In genomic region chr11:34438529-34439507, GRCh38 we compare ENCODE assay signal across 8 cellular contexts. TPM values are rescaled to one million over a fixed set of nuclear protein-coding genes. Genes with fewer than 3 reads are reported as not detected.
DNase-seq lines count a peak whose midpoint lies in the region; ATAC-seq, FAIRE-seq and TF ChIP-seq lines count a peak whose summit lies in the region.

Gene CAT, plus strand, starts transcription at chr11:34438934. Its CDS starts 80 bp downstream, at chr11:34439014.

- in situ Hi-C loops in mammary epithelial cell (cut with MboI; ENCODE audit: low sequenced_read_pairs in 2 of 2) = no loop called here

- CTCF ChIA-PET in AG04449 (lab: Yijun Ruan, JAX) (interaction anchor here (0.5 to 1.7 kb wide), 6 partner anchors 9 to 81 kb away, joined by 3 to 5 read pairs (median 3); partner anchors contain the start of gene ABTB2), mammary epithelial cell (lab: Charles Lee; ENCODE audit: low non-redundant PET) (interaction anchor here (0.6 to 1.0 kb wide), 2 partner anchors 17 to 72 kb away, joined by 3 to 4 read pairs; no protein-coding TSS in a partner anchor)

- peak; percentile 69 for FAIRE-seq in keratinocyte (lab: Jason Lieb, UNC)

- no peaks in the 10 kb centered on the region for H3K27me3 ChIP-seq in mammary epithelial cell (ENCODE audit: insufficient read depth, low read length)
- no peaks in the 10 kb centered on the region for H3K27me3 ChIP-seq in keratinocyte (ENCODE audit: control insufficient read depth, extremely low read depth, insufficient read depth, low read length)

- H2AFZ ChIP-seq in mammary epithelial cell (ENCODE audit: low read depth, low read length) (peak within 1 kb of the TSS; percentile 100), keratinocyte (ENCODE audit: control insufficient read depth, low read length) (peak within 1 kb of the TSS; percentile 97)

- no TSS peak for BruUV-seq in mammary epithelial cell (replicated peaks; lab: Mats Ljungman, UMichigan)

- H3K27ac ChIP-seq in mammary epithelial cell (ENCODE audit: insufficient read depth, low read depth, low read length) (peak within 1 kb of the TSS; percentile 60), keratinocyte (ENCODE audit: control insufficient read depth, insufficient read depth, low read length) (peak within 1 kb of the TSS; percentile 74)

- H3K4me3 ChIP-seq in AG04449 (ENCODE audit: low read depth, low read length) = peak within 1 kb of the TSS; percentile 92
- peak within 1 kb of the TSS; percentile 87 for H3K4me3 ChIP-seq in WI38 (ENCODE audit: low read depth, low read length)
- H3K4me3 ChIP-seq in mammary epithelial cell (replicated peaks in 1 of 3; ENCODE audit: insufficient read depth in 1 of 3, low read depth in 2 of 3, low read length in 3 of 3) = peak within 1 kb of the TSS; percentile 84 to 90 (median 88)
- H3K4me3 ChIP-seq in keratinocyte (ENCODE audit: control insufficient read depth in 2 of 3, extremely low read depth in 1 of 3, insufficient read depth in 2 of 3, low read depth in 1 of 3, low read length in 3 of 3) = peak within 1 kb of the TSS; percentile 86 to 92 (median 87)

- dilution Hi-C loops in mammary epithelial cell (cut with HindIII; ENCODE audit: low sequenced_read_pairs) (no loop called here), keratinocyte (cut with MboI; ENCODE audit: extremely low pct_ligation_motif_present, low sequenced_read_pairs) (no loop called here)

- ATAC-seq in GM18907 (IDR thresholded peaks at IDR 0.05; ENCODE audit: unreplicated experiment) (peak; percentile 97), HG03159 (IDR thresholded peaks at IDR 0.05; ENCODE audit: unreplicated experiment) (peak; percentile 98)

- H3K9me3 ChIP-seq in mammary epithelial cell (replicated peaks; ENCODE audit: insufficient read depth, low read length) (no peaks in the 10 kb centered on the region), keratinocyte (ENCODE audit: control insufficient read depth, low read depth, low read length) (no peaks in the 10 kb centered on the region)

- 2% methylated on average over 27 of the region's 62 CpGs for WGBS in mammary epithelial cell (ENCODE audit: low coverage, missing lambda C conversion rate)

- H4K20me1 ChIP-seq in mammary epithelial cell (ENCODE audit: insufficient read depth, low read length) (no peaks in the 10 kb centered on the region), keratinocyte (ENCODE audit: control insufficient read depth, extremely low read depth, insufficient read depth, low read length) (no peaks in the 10 kb centered on the region)

- H3K9ac ChIP-seq in mammary epithelial cell (ENCODE audit: insufficient read depth, low read length) (peak within 1 kb of the TSS; percentile 53), keratinocyte (ENCODE audit: control insufficient read depth, extremely low read depth, insufficient read depth, low read length) (peak within 1 kb of the TSS; percentile 87)

- TF ChIP-seq CTCF in AG04449 (IDR thresholded peaks at IDR 0.05; ENCODE audit: insufficient read depth, low read length, missing control alignments) (no peak), WI38 (IDR thresholded peaks at IDR 0.05; ENCODE audit: low read depth, low read length) (no peak), mammary epithelial cell (conservative IDR thresholded peaks at IDR 0.05 in 1 of 2, IDR thresholded peaks at IDR 0.05 in 1 of 2; ENCODE audit: extremely low read depth in 1 of 2, insufficient read depth in 1 of 2, low read depth in 1 of 2, low read length in 2 of 2) (no peak), keratinocyte (optimal IDR thresholded peaks at IDR 0.05 in 1 of 3, IDR thresholded peaks at IDR 0.05 in 1 of 3, conservative IDR thresholded peaks at IDR 0.05 in 1 of 3; ENCODE audit: extremely low read depth in 1 of 3, insufficient read depth in 2 of 3, low read length in 3 of 3) (no peak)

- DNase-seq in AG04449 (ENCODE audit: low read depth, low spot score) (peak; percentile 84), NCI-H2227 (lab: John Stamatoyannopoulos, UW; ENCODE audit: unreplicated experiment) (peak; percentile 97), mammary epithelial cell (peak; percentile 97), keratinocyte (ENCODE audit: low read depth, low spot score) (peak; percentile 76)
- DNase-seq in stimulated activated CD4-positive, alpha-beta T cell treated with anti-CD3 and anti-CD28 coated beads, Interleukin-15, amount 100 ng/mL, for 48 hours (ENCODE audit: low read depth in 2 of 2) = peak; percentile 95 to 99

- H3K36me3 ChIP-seq in mammary epithelial cell (ENCODE audit: insufficient read depth, low read length) (no peaks in the 10 kb centered on the region), keratinocyte (ENCODE audit: control insufficient read depth in 2 of 2, extremely low read depth in 1 of 2, insufficient read depth in 2 of 2, low read length in 2 of 2) (no peaks in the 10 kb centered on the region)

- H3K79me2 ChIP-seq in mammary epithelial cell (ENCODE audit: insufficient read depth, low read length) (peaks cover 26% of the 10 kb centered on the region), keratinocyte (ENCODE audit: control insufficient read depth, insufficient read depth, low read length) (peaks cover 16% of the 10 kb centered on the region)

- POLR2A ChIA-PET in AG04449 (lab: Yijun Ruan, JAX) = interaction anchor here (1.4 kb wide), 1 partner anchor 13 kb away, joined by 4 read pairs; no protein-coding TSS in a partner anchor

- H3K4me2 ChIP-seq in mammary epithelial cell (ENCODE audit: insufficient read depth, low read depth, low read length) (peak within 1 kb of the TSS; percentile 74), keratinocyte (ENCODE audit: control insufficient read depth, extremely low read depth, insufficient read depth, low read depth, low read length) (peak within 1 kb of the TSS; percentile 96)

- intact Hi-C loops in mammary epithelial cell (cut with micrococcal nuclease) = loop anchor here (1.0 to 5.0 kb wide), 3 partner anchors 12 to 57 kb away; no protein-coding TSS in a partner anchor

- H3K4me1 ChIP-seq in mammary epithelial cell (ENCODE audit: insufficient read depth, low read length) (peaks cover 9% of the 10 kb centered on the region), keratinocyte (ENCODE audit: control insufficient read depth, extremely low read depth, insufficient read depth, low read length) (peaks cover 8% of the 10 kb centered on the region)

- H3K9me1 ChIP-seq in keratinocyte (ENCODE audit: control insufficient read depth, extremely low read depth, insufficient read depth, low read length) = no peaks in the 10 kb centered on the region

RNA-seq across cellular contexts. Expression of gene CAT, which starts in this region (rescaled TPM):
- 100 to 1,000 TPM in 1 of 2 donors, 10 to 100 TPM in 1; 30.6 to 147 TPM for total RNA-seq in mammary epithelial cell
- polyA plus RNA-seq in mammary epithelial cell (48.7 TPM), keratinocyte (83.9 to 104 TPM (median 94.8 TPM) in 3 replicates)
- polyA minus RNA-seq in mammary epithelial cell (50.9 TPM), keratinocyte (45.3 to 100 TPM (median 75.5 TPM) in 3 replicates)
- polyA plus RNA-seq in keratinocyte (2011; ENCODE audit: low read depth) = 18.2 TPM
- polyA plus RNA-seq in keratinocyte (2011; cell fraction: cytosol; rRNA removed) = 61.3 and 85.6 TPM in 2 replicates
- polyA plus RNA-seq in keratinocyte (2011; cell fraction: nucleus; rRNA removed) = 89.6 and 93.0 TPM in 2 replicates
- 29.4 and 45.9 TPM in 2 replicates for polyA plus RNA-seq in keratinocyte (2012; ENCODE audit: low replicate concordance)
- 56.2 TPM for polyA minus RNA-seq in keratinocyte (2011; cell fraction: cytosol; rRNA and poly(A)+ RNA removed)
- polyA minus RNA-seq in keratinocyte (2011; cell fraction: nucleus; rRNA and poly(A)+ RNA removed) = 38.5 and 56.8 TPM in 2 replicates

Comparison
In these comparisons a context has a peak if more than half of its experiments do, and no peak if none do; other contexts are left out.
1. Peak in every context shown above with its lines: DNase-seq, ATAC-seq, H3K4me3 ChIP-seq and H3K27ac ChIP-seq.